ENCODE assay signal across 24 cellular contexts in genomic region chr2:53511549-53511948, GRCh38.
"Had no signal": no experiment of that assay in that cellular context is flagged by ENCODE, and none has a peak within 500 bp of the region (broad histone marks: within the 10 kb centered on the region; RNA-seq: fewer than 3 reads in every experiment).

No MANE protein-coding gene starts in this region.

- H3K4me3 ChIP-seq: esophagus squamous epithelium, left ventricle myocardium inferior, ovary, sigmoid colon, suprapubic skin, tibial artery had no signal

- H3K4me1 ChIP-seq: left ventricle myocardium inferior, suprapubic skin, tibial artery had no signal

- H3K36me3 ChIP-seq: esophagus squamous epithelium, left ventricle myocardium inferior, ovary, sigmoid colon, suprapubic skin, tibial artery had no signal

- H3K27ac ChIP-seq: left ventricle myocardium inferior, ovary, sigmoid colon, suprapubic skin, tibial artery had no signal

- DNase-seq: activated CD4-positive, alpha-beta memory T cell treated with anti-CD3 and anti-CD28 coated beads, Interleukin-2, amount 10 ng/mL, durations not matched to agents 7 days and 5 days; activated CD4-positive, alpha-beta T cell treated with anti-CD3 and anti-CD28 coated beads, Interleukin-2, amount 10 ng/mL, durations not matched to agents 24 days and 14 days; activated CD4-positive, CD25-positive, alpha-beta regulatory T cell treated with anti-CD3 and anti-CD28 coated beads, Interleukin-2, amount 50 U/mL, for 72 hours; activated CD8-positive, alpha-beta memory T cell treated with anti-CD3 and anti-CD28 coated beads, Interleukin-2, amount 50 U/mL, for 48 hours; activated gamma-delta T cell; activated naive CD4-positive, alpha-beta T cell treated with anti-CD3 and anti-CD28 coated beads, Interleukin-2, amount 10 ng/mL, durations not matched to agents 7 days and 5 days; activated naive CD8-positive, alpha-beta T cell treated with anti-CD3 and anti-CD28 coated beads, Interleukin-2, amount 10 ng/mL, durations not matched to agents 7 days and 5 days; activated T-cell treated with anti-CD3 and anti-CD28 coated beads, Interleukin-2, amount 50 U/mL, for 24 hours; caudate nucleus; cortex of kidney; esophagus squamous epithelium; foreskin melanocyte; left ventricle myocardium inferior; naive B cell; nephron progenitor cell; ovary; sigmoid colon; small intestine; stimulated activated CD4-positive, alpha-beta T cell treated with anti-CD3 and anti-CD28 coated beads, Interleukin-1b, Interleukin-23, amount 100 ng/mL, for 48 hours; stimulated activated CD4-positive, alpha-beta T cell treated with anti-CD3 and anti-CD28 coated beads, Interleukin-4, amount 100 ng/mL, for 4 hours; stimulated activated naive B cell treated with anti-CD40 and anti-IgM and Interleukin-4, amounts not matched to agents 10 μg/mL and 1 μg/mL and 100 μg/mL, for 72 hours; T-helper 1 cell; tibial artery had no signal

- H3K9me3 ChIP-seq: esophagus squamous epithelium, left ventricle myocardium inferior, ovary, sigmoid colon, suprapubic skin, tibial artery had no signal

- H3K27me3 ChIP-seq: esophagus squamous epithelium, ovary, sigmoid colon, suprapubic skin, tibial artery had no signal
